29 cellular contexts compared by ENCODE assay signal in the genomic region with DNA sequence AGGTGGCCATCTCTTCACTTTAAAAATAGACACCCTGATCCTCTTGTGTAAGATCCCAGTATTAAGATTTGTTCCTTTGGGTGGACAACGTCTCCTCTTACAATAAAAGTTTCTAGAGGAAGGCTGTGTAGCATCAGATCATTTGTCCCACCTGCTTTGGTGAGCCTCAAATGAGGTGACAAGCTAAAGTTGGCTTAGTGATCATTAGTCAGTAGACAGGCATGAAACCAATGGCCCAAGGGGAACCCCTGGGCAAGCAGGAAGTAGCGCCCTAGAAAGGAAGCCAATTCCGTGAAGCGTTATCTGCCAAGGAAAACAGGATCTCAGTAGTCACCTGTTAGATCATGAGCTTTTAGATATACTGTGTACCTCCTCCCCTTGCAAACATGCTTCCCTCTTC.
DNase-seq lines count a peak whose midpoint lies in the region; ATAC-seq, FAIRE-seq and TF ChIP-seq lines count a peak whose summit lies in the region.
"Had no signal": no experiment of that assay in that cellular context is flagged by ENCODE, and none has a peak within 500 bp of the region (broad histone marks: within the 10 kb centered on the region; RNA-seq: fewer than 3 reads in every experiment).

No MANE protein-coding gene starts in this region.

- ATAC-seq in esophagus mucosa (peak; percentile 61), pancreas (peak; percentile 17 to 54 (median 45)), PC-3 (no peak), GM18868 (IDR thresholded peaks at IDR 0.05; ENCODE audit: unreplicated experiment) (no peak)
- ATAC-seq: activated T-cell treated with anti-CD3 and anti-CD28 coated beads, Interleukin-2, amount 50 U/mL, for 4 hours; naive thymus-derived CD4-positive, alpha-beta T cell had no signal

- BruUV-seq in Calu3 (replicated peaks; lab: Mats Ljungman, UMichigan) (no TSS peak), PC-3 (replicated peaks; lab: Mats Ljungman, UMichigan) (no TSS peak)

- no peak overlapping the region for H3K27ac Mint-ChIP-seq in Calu3 (ENCODE audit: unreplicated experiment)

- no peaks in the 10 kb centered on the region for H3K9me3 Mint-ChIP-seq in Calu3 (ENCODE audit: low read depth, unreplicated experiment)
- H3K9me3 Mint-ChIP-seq: activated T-cell treated with anti-CD3 and anti-CD28 coated beads, Interleukin-2, amount 50 U/mL, for 4 hours; memory B cell; naive thymus-derived CD4-positive, alpha-beta T cell had no signal

- intact Hi-C loops in Calu3 (cut with micrococcal nuclease; ENCODE audit: unreplicated experiment) (no loop called here), pancreas (cut with DNase I) (no loop called here), PC-3 (cut with micrococcal nuclease) (no loop called here)

- H3K27me3 ChIP-seq in pancreas (no peaks in the 10 kb centered on the region), PC-3 (ENCODE audit: low read length) (no peaks in the 10 kb centered on the region)
- H3K27me3 ChIP-seq: right atrium auricular region, suprapubic skin, uterus had no signal

- H3K4me2 ChIP-seq in PC-3 (ENCODE audit: low read length): no peak overlapping the region

- no peaks in the 10 kb centered on the region for H3K79me2 ChIP-seq in PC-3 (ENCODE audit: low read length)

- 49 to 52% methylated on average over 4 of the region's 4 CpGs for WGBS in pancreas, 2 donors

- peak; percentile 6 for DNase-seq in Calu3
- DNase-seq in LHCN-M2 (ENCODE audit: low read depth): peak; percentile 45
- DNase-seq in pancreas: no peak
- DNase-seq in NCI-H526 (lab: John Stamatoyannopoulos, UW): no peak
- DNase-seq in PC-3: no peak
- DNase-seq in NCI-H1930 (lab: John Stamatoyannopoulos, UW): no peak
- DNase-seq: activated CD4-positive, CD25-positive, alpha-beta regulatory T cell treated with anti-CD3 and anti-CD28 coated beads, Interleukin-2, amount 50 U/mL, for 72 hours; activated CD8-positive, alpha-beta memory T cell treated with anti-CD3 and anti-CD28 coated beads for 24 hours; activated naive CD4-positive, alpha-beta T cell treated with anti-CD3 and anti-CD28 coated beads, Interleukin-2, amount 50 U/mL, for 16 hours; activated T-cell treated with anti-CD3 and anti-CD28 coated beads, Interleukin-2, amount 50 U/mL, for 4 hours; central memory CD4-positive, alpha-beta T cell; foreskin melanocyte; HCEC 1CT; KBM-7; kidney glomerular epithelial cell; naive thymus-derived CD4-positive, alpha-beta T cell; NCI-H1048; NCI-H2029; NCI-H345; NCI-H82; uterus had no signal

- POLR2A ChIA-PET in PC-3 (lab: Charles Lee; ENCODE audit: unreplicated experiment): no interaction called here

- CTCF ChIA-PET in Calu3 (lab: Charles Lee) (no interaction called here), PC-3 (lab: Charles Lee) (no interaction called here)

- no peak overlapping the region for H3K4me3 Mint-ChIP-seq in Calu3 (ENCODE audit: low read depth, unreplicated experiment)
- H3K4me3 Mint-ChIP-seq: activated T-cell treated with anti-CD3 and anti-CD28 coated beads, Interleukin-2, amount 50 U/mL, for 4 hours; memory B cell had no signal

- H3K36me3 ChIP-seq in pancreas: no peaks in the 10 kb centered on the region
- H3K36me3 ChIP-seq in PC-3 (ENCODE audit: low read depth, low read length): no peaks in the 10 kb centered on the region
- H3K36me3 ChIP-seq: right atrium auricular region, uterus had no signal

- no peaks in the 10 kb centered on the region for H3F3A ChIP-seq in PC-3 (ENCODE audit: low read length, unreplicated experiment)

- H3K4me1 ChIP-seq in pancreas (no peaks in the 10 kb centered on the region), PC-3 (ENCODE audit: insufficient read depth, low read length) (no peaks in the 10 kb centered on the region)
- H3K4me1 ChIP-seq: uterus had no signal

- no peak overlapping the region for H3K27ac ChIP-seq in pancreas
- H3K27ac ChIP-seq in PC-3 (ENCODE audit: low read length): no peak overlapping the region
- H3K27ac ChIP-seq: C4-2B, epithelial cell of prostate, suprapubic skin, uterus had no signal

- H3K27me3 Mint-ChIP-seq in Calu3 (ENCODE audit: unreplicated experiment): peaks cover 14% of the 10 kb centered on the region

- H3K9me3 ChIP-seq in pancreas: no peaks in the 10 kb centered on the region
- no peaks in the 10 kb centered on the region for H3K9me3 ChIP-seq in PC-3 (ENCODE audit: low read length)
- H3K9me3 ChIP-seq: right atrium auricular region, suprapubic skin, uterus had no signal

- H3K36me3 Mint-ChIP-seq in Calu3 (ENCODE audit: insufficient read depth, unreplicated experiment): no peaks in the 10 kb centered on the region
- H3K36me3 Mint-ChIP-seq: memory B cell; naive thymus-derived CD4-positive, alpha-beta T cell had no signal

- H3K9ac ChIP-seq in PC-3 (ENCODE audit: low read length): no peak overlapping the region

- H2AFZ ChIP-seq in PC-3 (ENCODE audit: low read length): no peak overlapping the region

- TF ChIP-seq CTCF in Calu3 (IDR thresholded peaks at IDR 0.05; ENCODE audit: unreplicated experiment) (no peak), pancreas (IDR thresholded peaks at IDR 0.05) (no peak), PC-3 (conservative IDR thresholded peaks at IDR 0.05; ENCODE audit: low read depth, low read length) (no peak)

- no peaks in the 10 kb centered on the region for H3K4me1 Mint-ChIP-seq in Calu3 (ENCODE audit: low read depth, unreplicated experiment)

- H3K4me3 ChIP-seq in pancreas (no peak overlapping the region), PC-3 (ENCODE audit: low read length) (no peak overlapping the region)
- H3K4me3 ChIP-seq: right atrium auricular region, suprapubic skin, uterus had no signal

- no peaks in the 10 kb centered on the region for H3K9me2 ChIP-seq in PC-3 (replicated peaks; ENCODE audit: low read length)

- no peak for FAIRE-seq in pancreas (lab: Jason Lieb, UNC)
- FAIRE-seq: G401.6 had no signal

- H4K20me1 ChIP-seq in PC-3 (ENCODE audit: low read length): no peaks in the 10 kb centered on the region

Comparison
In these comparisons a context has a peak if more than half of its experiments do, and no peak if none do; other contexts are left out.
1. DNase-seq: peak in Calu3 (single experiment) and LHCN-M2 (single experiment); none in pancreas (0 of 6), NCI-H526 (0 of 2), PC-3 (single experiment) and NCI-H1930 (0 of 2).
2. ATAC-seq: peak in esophagus mucosa (single experiment) and pancreas (4 of 4); none in PC-3 (single experiment) and GM18868 (single experiment).